In the genomic region with DNA sequence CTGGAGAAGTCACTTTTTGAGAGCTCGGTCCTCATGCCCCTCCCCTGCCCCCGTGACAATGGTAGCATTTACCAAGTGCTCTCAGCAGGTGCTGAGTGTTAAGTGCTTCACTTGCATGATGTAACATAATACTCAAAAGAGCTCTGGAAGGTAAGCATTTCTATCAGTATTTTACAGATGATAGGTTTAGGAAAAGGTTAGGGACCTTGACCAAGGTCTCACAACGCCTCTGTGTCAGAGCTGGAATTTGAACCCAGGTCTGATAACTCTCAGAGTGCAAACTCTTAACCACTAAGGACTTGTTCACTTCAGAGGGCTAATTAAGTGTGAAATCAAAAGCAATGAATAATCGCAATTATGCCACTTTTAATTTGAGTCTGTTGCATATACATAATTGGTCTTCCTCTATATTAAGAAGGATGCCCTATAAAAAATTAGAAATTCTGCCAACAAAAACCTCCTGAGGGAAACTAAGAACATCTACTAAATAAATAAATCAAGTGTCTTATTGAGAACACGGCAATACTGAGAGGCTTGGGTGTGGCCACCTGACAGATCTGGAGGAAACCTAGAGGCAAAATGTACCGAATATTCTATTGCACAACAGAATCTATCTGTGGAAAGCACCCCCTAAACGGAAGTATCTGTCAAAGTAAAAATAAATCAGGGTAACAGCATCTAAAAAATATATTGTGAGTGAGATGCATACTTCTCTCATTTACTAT, we compare ENCODE assay signal across 13 cellular contexts.
DNase-seq lines count a peak whose midpoint lies in the region; ATAC-seq and TF ChIP-seq lines count a peak whose summit lies in the region.
"Had no signal": no experiment of that assay in that cellular context is flagged by ENCODE, and none has a peak within 500 bp of the region (broad histone marks: within the 10 kb centered on the region; RNA-seq: fewer than 3 reads in every experiment).

No MANE protein-coding gene starts in this region.

- H3K9me3 ChIP-seq in mesodermal cell (ENCODE audit: control insufficient read depth, low read length) (no peaks in the 10 kb centered on the region), BE2C (no peaks in the 10 kb centered on the region)
- H3K9me3 ChIP-seq: SK-N-SH had no signal

- CTCF ChIA-PET in WTC11 (lab: Charles Lee) = interaction anchor here (0.5 to 1.0 kb wide), 3 partner anchors 10 to 246 kb away, joined by 3 to 7 read pairs (median 3); no protein-coding TSS in a partner anchor

- H3K27me3 ChIP-seq in BE2C = no peaks in the 10 kb centered on the region

- no peak overlapping the region for H3K4me3 Mint-ChIP-seq in WTC11

- ATAC-seq in WTC11 (peak; percentile 36; the same call in 1 of the 2 replicates), HG02798 (IDR thresholded peaks at IDR 0.05; ENCODE audit: poor library complexity, unreplicated experiment) (no peak)
- ATAC-seq: HCT116 had no signal

- DNase-seq in DMS53 (lab: John Stamatoyannopoulos, UW) (peak; percentile 61), DMS53 treated with DMSO at 0.1 percent for 48 hours (lab: John Stamatoyannopoulos, UW; ENCODE audit: unreplicated experiment) (no peak), MV-4-11 (lab: John Stamatoyannopoulos, UW) (peak; percentile 58), WTC11 (ENCODE audit: low spot score) (no peak), BE2C (no peak), activated gamma-delta T cell treated with Interleukin-2 at 50 U/mL for 16 hours (no peak)
- DNase-seq: activated CD8-positive, alpha-beta memory T cell treated with anti-CD3 and anti-CD28 coated beads, Interleukin-2, amount 50 U/mL, for 4 hours; mesendoderm; NCI-H1105 treated with DMSO at 0.1 percent for 48 hours had no signal

- POLR2A ChIA-PET in WTC11 (lab: Charles Lee) = no interaction called here

- no peaks in the 10 kb centered on the region for H3K36me3 Mint-ChIP-seq in WTC11

- peak overlapping the region; percentile 67 for H3K27ac ChIP-seq in mesodermal cell (ENCODE audit: low read depth, low read length, severe bottlenecking)

- H3K36me3 ChIP-seq in mesodermal cell (ENCODE audit: control insufficient read depth, insufficient read depth, low read length) (no peaks in the 10 kb centered on the region), BE2C (no peaks in the 10 kb centered on the region)

- H3K4me1 ChIP-seq in mesodermal cell (ENCODE audit: control insufficient read depth, insufficient read depth, low read length, poor library complexity, severe bottlenecking) (peaks cover 16% of the 10 kb centered on the region), BE2C (no peaks in the 10 kb centered on the region)

- H3K27me3 Mint-ChIP-seq in WTC11 (ENCODE audit: low read depth) = no peaks in the 10 kb centered on the region

- TF ChIP-seq CTCF in WTC11 (IDR thresholded peaks at IDR 0.05) (no peak), BE2C (IDR thresholded peaks at IDR 0.05; ENCODE audit: low read depth, low read length) (no peak)

- no peak overlapping the region for H3K27ac Mint-ChIP-seq in WTC11

- H3K9me3 Mint-ChIP-seq in WTC11 = no peaks in the 10 kb centered on the region

- 80 to 100% methylated on average over 1 to 2 of the region's 7 CpGs for WGBS in mesodermal cell (ENCODE audit: insufficient coverage in 2 of 2), 2 experiments

- H3K4me1 Mint-ChIP-seq in WTC11 = peaks cover 13% of the 10 kb centered on the region

- H3K4me3 ChIP-seq in mesodermal cell (ENCODE audit: extremely low read depth, insufficient read depth, low read length, poor library complexity, severe bottlenecking) = no peak overlapping the region
- H3K4me3 ChIP-seq in BE2C (ENCODE audit: low read depth, low read length) = no peak overlapping the region

TF ChIP-seq in WTC11, 78 proteins besides CTCF, POLR2A, EP300 and RAD21:
- TF ChIP-seq ZNF416 (CRISPR knock-in tag; IDR thresholded peaks at IDR 0.05) (no peak), TEAD4 (CRISPR knock-in tag; IDR thresholded peaks at IDR 0.05) (no peak), GABPB1 (CRISPR knock-in tag; IDR thresholded peaks at IDR 0.05) (no peak), ETV6 (CRISPR knock-in tag; IDR thresholded peaks at IDR 0.05) (no peak), MXD4 (CRISPR knock-in tag; IDR thresholded peaks at IDR 0.05; ENCODE audit: borderline replicate concordance) (no peak), RORB (CRISPR knock-in tag; IDR thresholded peaks at IDR 0.05) (no peak), GTF2I (CRISPR knock-in tag; conservative IDR thresholded peaks at IDR 0.05) (no peak), CREM (CRISPR knock-in tag; IDR thresholded peaks at IDR 0.05) (no peak), ZNF317 (CRISPR knock-in tag; IDR thresholded peaks at IDR 0.05; ENCODE audit: borderline replicate concordance, low read depth) (no peak), EMX1 (CRISPR knock-in tag; IDR thresholded peaks at IDR 0.05) (no peak), ESRRA (CRISPR knock-in tag; IDR thresholded peaks at IDR 0.05; ENCODE audit: borderline replicate concordance) (no peak)
- TF ChIP-seq, protein P1, sequence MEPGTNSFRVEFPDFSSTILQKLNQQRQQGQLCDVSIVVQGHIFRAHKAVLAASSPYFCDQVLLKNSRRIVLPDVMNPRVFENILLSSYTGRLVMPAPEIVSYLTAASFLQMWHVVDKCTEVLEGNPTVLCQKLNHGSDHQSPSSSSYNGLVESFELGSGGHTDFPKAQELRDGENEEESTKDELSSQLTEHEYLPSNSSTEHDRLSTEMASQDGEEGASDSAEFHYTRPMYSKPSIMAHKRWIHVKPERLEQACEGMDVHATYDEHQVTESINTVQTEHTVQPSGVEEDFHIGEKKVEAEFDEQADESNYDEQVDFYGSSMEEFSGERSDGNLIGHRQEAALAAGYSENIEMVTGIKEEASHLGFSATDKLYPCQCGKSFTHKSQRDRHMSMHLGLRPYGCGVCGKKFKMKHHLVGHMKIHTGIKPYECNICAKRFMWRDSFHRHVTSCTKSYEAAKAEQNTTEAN (CRISPR knock-in tag; IDR thresholded peaks at IDR 0.05) = no peak
- TF ChIP-seq, protein P2, sequence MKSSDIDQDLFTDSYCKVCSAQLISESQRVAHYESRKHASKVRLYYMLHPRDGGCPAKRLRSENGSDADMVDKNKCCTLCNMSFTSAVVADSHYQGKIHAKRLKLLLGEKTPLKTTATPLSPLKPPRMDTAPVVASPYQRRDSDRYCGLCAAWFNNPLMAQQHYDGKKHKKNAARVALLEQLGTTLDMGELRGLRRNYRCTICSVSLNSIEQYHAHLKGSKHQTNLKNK (CRISPR knock-in tag; IDR thresholded peaks at IDR 0.05) = no peak
- TF ChIP-seq, protein P3, sequence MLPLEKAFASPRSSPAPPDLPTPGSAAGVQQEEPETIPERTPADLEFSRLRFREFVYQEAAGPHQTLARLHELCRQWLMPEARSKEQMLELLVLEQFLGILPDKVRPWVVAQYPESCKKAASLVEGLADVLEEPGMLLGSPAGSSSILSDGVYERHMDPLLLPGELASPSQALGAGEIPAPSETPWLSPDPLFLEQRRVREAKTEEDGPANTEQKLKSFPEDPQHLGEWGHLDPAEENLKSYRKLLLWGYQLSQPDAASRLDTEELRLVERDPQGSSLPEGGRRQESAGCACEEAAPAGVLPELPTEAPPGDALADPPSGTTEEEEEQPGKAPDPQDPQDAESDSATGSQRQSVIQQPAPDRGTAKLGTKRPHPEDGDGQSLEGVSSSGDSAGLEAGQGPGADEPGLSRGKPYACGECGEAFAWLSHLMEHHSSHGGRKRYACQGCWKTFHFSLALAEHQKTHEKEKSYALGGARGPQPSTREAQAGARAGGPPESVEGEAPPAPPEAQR (CRISPR knock-in tag; IDR thresholded peaks at IDR 0.05) = no peak
- TF ChIP-seq, protein P4, sequence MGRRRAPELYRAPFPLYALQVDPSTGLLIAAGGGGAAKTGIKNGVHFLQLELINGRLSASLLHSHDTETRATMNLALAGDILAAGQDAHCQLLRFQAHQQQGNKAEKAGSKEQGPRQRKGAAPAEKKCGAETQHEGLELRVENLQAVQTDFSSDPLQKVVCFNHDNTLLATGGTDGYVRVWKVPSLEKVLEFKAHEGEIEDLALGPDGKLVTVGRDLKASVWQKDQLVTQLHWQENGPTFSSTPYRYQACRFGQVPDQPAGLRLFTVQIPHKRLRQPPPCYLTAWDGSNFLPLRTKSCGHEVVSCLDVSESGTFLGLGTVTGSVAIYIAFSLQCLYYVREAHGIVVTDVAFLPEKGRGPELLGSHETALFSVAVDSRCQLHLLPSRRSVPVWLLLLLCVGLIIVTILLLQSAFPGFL (CRISPR knock-in tag; IDR thresholded peaks at IDR 0.05; ENCODE audit: borderline replicate concordance) = no peak

Comparison
In these comparisons a context has a peak if more than half of its experiments do, and no peak if none do; other contexts are left out.
1. DNase-seq: peak in DMS53 (single experiment) and MV-4-11 (single experiment); none in DMS53 treated with DMSO at 0.1 percent for 48 hours (single experiment), WTC11 (single experiment), BE2C (single experiment) and activated gamma-delta T cell treated with Interleukin-2 at 50 U/mL for 16 hours (single experiment).